In the genomic region with DNA sequence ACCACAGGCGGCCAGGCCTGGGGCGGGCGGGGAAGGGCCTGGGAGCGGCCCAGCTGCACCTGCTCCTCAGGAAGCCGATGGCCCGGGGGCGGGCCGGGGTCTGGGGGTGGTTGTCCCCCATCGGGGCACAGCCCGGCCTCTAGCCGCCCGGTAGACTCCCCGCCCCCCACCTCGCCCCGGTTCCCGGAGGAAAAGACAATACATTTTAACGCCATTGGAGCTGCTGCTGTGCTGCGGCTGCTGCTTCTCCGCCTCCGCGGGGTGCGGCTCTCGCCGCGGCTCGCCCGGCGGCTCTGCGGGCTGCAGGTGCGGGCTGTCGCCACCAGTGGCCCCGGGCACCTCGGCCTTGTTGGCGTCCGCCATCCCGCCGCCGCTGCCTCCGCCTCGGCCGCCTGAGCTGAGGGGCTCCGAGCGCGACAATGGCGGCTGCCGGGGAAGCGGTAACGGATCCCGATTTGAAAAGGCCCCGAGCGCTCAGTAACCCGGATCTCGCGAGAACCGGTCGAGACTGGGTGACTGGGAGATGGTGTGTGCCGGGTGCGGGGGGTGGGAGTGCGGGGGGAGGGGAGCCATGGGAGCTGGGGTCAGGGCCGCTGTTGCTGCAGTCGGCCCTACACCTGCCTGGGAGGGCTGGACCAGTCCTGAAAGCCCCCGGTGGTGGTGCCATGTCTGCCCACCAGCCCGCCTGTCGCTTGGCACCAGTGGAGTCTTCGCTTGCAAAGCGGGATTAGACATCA, we compare ENCODE assay signal across 8 cellular contexts. TPM values are rescaled to one million over a fixed set of nuclear protein-coding genes. Genes with fewer than 3 reads are reported as not detected.
A peak's percentile ranks its signal among the peaks of the same experiment; 100 is the strongest.
DNase-seq lines count a peak whose midpoint lies in the region; ATAC-seq and TF ChIP-seq lines count a peak whose summit lies in the region.

A gene with protein sequence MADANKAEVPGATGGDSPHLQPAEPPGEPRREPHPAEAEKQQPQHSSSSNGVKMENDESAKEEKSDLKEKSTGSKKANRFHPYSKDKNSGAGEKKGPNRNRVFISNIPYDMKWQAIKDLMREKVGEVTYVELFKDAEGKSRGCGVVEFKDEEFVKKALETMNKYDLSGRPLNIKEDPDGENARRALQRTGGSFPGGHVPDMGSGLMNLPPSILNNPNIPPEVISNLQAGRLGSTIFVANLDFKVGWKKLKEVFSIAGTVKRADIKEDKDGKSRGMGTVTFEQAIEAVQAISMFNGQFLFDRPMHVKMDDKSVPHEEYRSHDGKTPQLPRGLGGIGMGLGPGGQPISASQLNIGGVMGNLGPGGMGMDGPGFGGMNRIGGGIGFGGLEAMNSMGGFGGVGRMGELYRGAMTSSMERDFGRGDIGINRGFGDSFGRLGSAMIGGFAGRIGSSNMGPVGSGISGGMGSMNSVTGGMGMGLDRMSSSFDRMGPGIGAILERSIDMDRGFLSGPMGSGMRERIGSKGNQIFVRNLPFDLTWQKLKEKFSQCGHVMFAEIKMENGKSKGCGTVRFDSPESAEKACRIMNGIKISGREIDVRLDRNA (minus strand): TSS at position 421 of the 737 bp plus-strand sequence. CDS start 58 bp downstream, at position 363.

- H3K9me3 ChIP-seq in adipocyte (ENCODE audit: control insufficient read depth, low read length): no peaks in the 10 kb centered on the region
- H3K9me3 ChIP-seq in heart left ventricle: peaks cover 0 to 8% (median 0%) of the 10 kb centered on the region in 12 donors
- no peaks in the 10 kb centered on the region for H3K9me3 ChIP-seq in trophoblast cell (ENCODE audit: insufficient read depth, low read depth, low read length)
- H3K9me3 ChIP-seq in transverse colon: no peaks in the 10 kb centered on the region

- H3K4ac ChIP-seq in trophoblast cell (ENCODE audit: low read depth, low read length): no peak within 1 kb of the TSS

- peak within 1 kb of the TSS; percentile 27 for H2BK120ac ChIP-seq in trophoblast cell (ENCODE audit: insufficient read depth, low read length, poor library complexity)

- H4K8ac ChIP-seq in trophoblast cell (ENCODE audit: low read depth, low read length): peak within 1 kb of the TSS; percentile 74

- peak within 1 kb of the TSS in 11 of 12 donors; percentile 17 to 91 (median 70) for H3K27ac ChIP-seq in heart left ventricle
- H3K27ac ChIP-seq in trophoblast cell (ENCODE audit: low read depth, low read length): no peak within 1 kb of the TSS
- peak within 1 kb of the TSS; percentile 80 to 86 (median 86) for H3K27ac ChIP-seq in transverse colon

- H3K4me3 ChIP-seq in adipocyte (ENCODE audit: low read length) (peak within 1 kb of the TSS; percentile 78), heart left ventricle (peak within 1 kb of the TSS; percentile 52 to 72 (median 65)), trophoblast cell (ENCODE audit: low read depth, low read length) (peak within 1 kb of the TSS; percentile 92), transverse colon (peak within 1 kb of the TSS; percentile 41 to 74 (median 61))

- TF ChIP-seq CTCF in heart left ventricle (IDR thresholded peaks at IDR 0.05): peak in 1 of 12 donors; percentile 9
- TF ChIP-seq CTCF in transverse colon (IDR thresholded peaks at IDR 0.05): peak in 3 of 5 experiments; percentile 12 to 42 (median 17)

- H3K79me1 ChIP-seq in trophoblast cell (ENCODE audit: low read length): no peaks in the 10 kb centered on the region

- WGBS in heart left ventricle, 4 donors: 2 to 5% (median 3%) methylated on average over 28 to 66 of the region's 66 CpGs
- WGBS in trophoblast cell (ENCODE audit: extremely low coverage, insufficient coverage, insufficient read length): no CpG with 5 or more reads among the region's 66 CpGs
- 0 to 13% methylated on average over 13 to 20 of the region's 66 CpGs for WGBS in transverse colon (ENCODE audit: low coverage in 1 of 2), 2 donors

- H3K14ac ChIP-seq in trophoblast cell (ENCODE audit: low read length): peak within 1 kb of the TSS; percentile 76

- peak; percentile 65 for DNase-seq in DMS114 treated with DMSO at 0.1 percent for 48 hours (lab: John Stamatoyannopoulos, UW; ENCODE audit: unreplicated experiment)
- DNase-seq in adipocyte (ENCODE audit: low read depth): peak; percentile 86
- peak; percentile 59 to 76 (median 70) for DNase-seq in heart left ventricle
- peak; percentile 3 to 32 for DNase-seq in trophoblast cell
- peak; percentile 74 for DNase-seq in transverse colon

- H2BK12ac ChIP-seq in trophoblast cell (ENCODE audit: low read length): no peak within 1 kb of the TSS

- H3K18ac ChIP-seq in trophoblast cell (ENCODE audit: low read length): no peak within 1 kb of the TSS

- no peak for TF ChIP-seq RAD21 in Ishikawa (IDR thresholded peaks at IDR 0.05; ENCODE audit: low read depth)

- peaks cover 2% of the 10 kb centered on the region for H3K79me2 ChIP-seq in trophoblast cell (ENCODE audit: control insufficient read depth, insufficient read depth, low read length, poor library complexity)

- H3K4me1 ChIP-seq in adipocyte (ENCODE audit: control insufficient read depth, insufficient read depth, low read length) (no peaks in the 10 kb centered on the region), heart left ventricle (peaks cover 0 to 16% (median 7%) of the 10 kb centered on the region in 12 donors), trophoblast cell (ENCODE audit: control insufficient read depth in 1 of 2, insufficient read depth in 2 of 2, low read length in 2 of 2) (no peaks in the 10 kb centered on the region), transverse colon (peaks cover 0 to 11% (median 6%) of the 10 kb centered on the region in 4 donors)

- H4K91ac ChIP-seq in trophoblast cell (ENCODE audit: low read depth, low read length): peak within 1 kb of the TSS; percentile 67

- no peak for TF ChIP-seq EP300 in Ishikawa (IDR thresholded peaks at IDR 0.05; ENCODE audit: borderline replicate concordance)
- TF ChIP-seq EP300 in transverse colon (IDR thresholded peaks at IDR 0.05; ENCODE audit: low read depth): no peak

- H4K12ac ChIP-seq in trophoblast cell (ENCODE audit: low read depth, low read length): peak within 1 kb of the TSS; percentile 31

- in situ Hi-C loops in transverse colon (cut with MboI; ENCODE audit: low pct_ligation_motif_present in 1 of 4, low pct_unique_long_range_greater_than_20kb in 1 of 4, low sequenced_read_pairs in 3 of 4): no loop called here

- H3K9ac ChIP-seq in adipocyte (ENCODE audit: low read length) (peak within 1 kb of the TSS; percentile 45), trophoblast cell (ENCODE audit: low read length) (no peak within 1 kb of the TSS)

- H2AK5ac ChIP-seq in trophoblast cell (ENCODE audit: low read length): no peak within 1 kb of the TSS

- peak within 1 kb of the TSS; percentile 15 for H2BK5ac ChIP-seq in trophoblast cell (ENCODE audit: low read depth, low read length, poor library complexity)

- H3K23ac ChIP-seq in trophoblast cell (ENCODE audit: low read length): no peak within 1 kb of the TSS

- peak; percentile 81 for ATAC-seq in GM21528 (IDR thresholded peaks at IDR 0.05; ENCODE audit: low FRiP score, unreplicated experiment)
- ATAC-seq in SK-N-SH treated with all-trans-retinoic acid at 6 μM for 48 hours: peak; percentile 89
- peak; percentile 37 to 94 (median 88) for ATAC-seq in heart left ventricle

- H3K4me2 ChIP-seq in trophoblast cell (ENCODE audit: low read length): peak within 1 kb of the TSS; percentile 73

- intact Hi-C loops in heart left ventricle (cut with DNase I) (no loop called here), transverse colon (cut with DNase I; ENCODE audit: low total_unique reads) (no loop called here)

- TF ChIP-seq POLR2A in heart left ventricle (IDR thresholded peaks at IDR 0.05): no peak
- no peak for TF ChIP-seq POLR2A in transverse colon (IDR thresholded peaks at IDR 0.05)

- H3K36me3 ChIP-seq in adipocyte (ENCODE audit: control insufficient read depth, insufficient read depth, low read length, severe bottlenecking) (no peaks in the 10 kb centered on the region), heart left ventricle (no peaks in the 10 kb centered on the region), trophoblast cell (ENCODE audit: control insufficient read depth in 1 of 2, insufficient read depth in 2 of 2, low read length in 2 of 2) (no peaks in the 10 kb centered on the region), transverse colon (no peaks in the 10 kb centered on the region)

- H3K27me3 ChIP-seq in adipocyte (replicated peaks; ENCODE audit: control insufficient read depth, insufficient read depth, low read length) (peaks cover 3% of the 10 kb centered on the region), heart left ventricle (peaks cover 0 to 20% (median 0%) of the 10 kb centered on the region in 9 donors), trophoblast cell (ENCODE audit: insufficient read depth, low read length) (no peaks in the 10 kb centered on the region), transverse colon (no peaks in the 10 kb centered on the region)

- H2AFZ ChIP-seq in trophoblast cell (ENCODE audit: insufficient read depth, low read length, poor library complexity): peak within 1 kb of the TSS; percentile 99

TF ChIP-seq in Ishikawa, 13 proteins besides CTCF, POLR2A, EP300 and RAD21 (continues in another document):
- TF ChIP-seq TEAD4 (IDR thresholded peaks at IDR 0.05): no peak
- TF ChIP-seq CEBPB (IDR thresholded peaks at IDR 0.05): no peak
- TF ChIP-seq FOXM1 (IDR thresholded peaks at IDR 0.05; ENCODE audit: borderline replicate concordance, low read depth): no peak

TF ChIP-seq in SK-N-SH treated with all-trans-retinoic acid at 6 μM for 48 hours, 23 proteins besides CTCF, POLR2A, EP300 and RAD21:
- TF ChIP-seq ESRRG (CRISPR knock-in tag; IDR thresholded peaks at IDR 0.05) (no peak), SNAI2 (CRISPR knock-in tag; IDR thresholded peaks at IDR 0.05) (peak; percentile 33; the same call in 1 of the 2 replicates)
TF ChIP-seq in SK-N-SH treated with all-trans-retinoic acid at 6 μM for 48 hours: peak in this region for 1.

RNA-seq across cellular contexts. Expression of the gene that starts here (rescaled TPM):
- total RNA-seq in heart left ventricle: 10 to 100 TPM in 7 of 9 donors, 1 to 10 TPM in 2; 5.5 to 17.3 (median 12.4) TPM
- polyA plus RNA-seq in heart left ventricle: 10 to 100 TPM in 1 of 2 donors, 1 to 10 TPM in 1; 7.7 to 11.1 TPM
- 9.8 and 9.9 TPM in 2 replicates for polyA plus RNA-seq in trophoblast cell (2013)
- 100 to 1,000 TPM in 1 of 4 donors, 10 to 100 TPM in 3; 10.4 to 158 (median 27.8) TPM for total RNA-seq in transverse colon

Comparison
In these comparisons a context has a peak if more than half of its experiments do, and no peak if none do; other contexts are left out.
1. DNase-seq: peak in every context shown above with its lines; median percentile 86 in adipocyte; 74 in transverse colon; 70 in heart left ventricle; 65 in DMS114 treated with DMSO at 0.1 percent for 48 hours; 18 in trophoblast cell.